In genomic region chr6:4815584-4815983, GRCh38 we compare ENCODE assay signal across 7 cellular contexts.
"Had no signal": no experiment of that assay in that cellular context is flagged by ENCODE, and none has a peak within 500 bp of the region (broad histone marks: within the 10 kb centered on the region; RNA-seq: fewer than 3 reads in every experiment).

No MANE protein-coding gene starts in this region.

- H3K9me3 ChIP-seq: HAP-1 had no signal

- H2AFZ ChIP-seq: GM23248 had no signal

- DNase-seq: GM23248, GOT3, H7, KG1 had no signal

- ATAC-seq: HCT116 had no signal

- H3K9ac ChIP-seq: GM23248 had no signal

- H3K36me3 ChIP-seq: HAP-1 had no signal

- H3K4me3 ChIP-seq: GM23248, HAP-1 had no signal

- H3K27ac ChIP-seq: GM23248, HL-60 had no signal

- H3K4me1 ChIP-seq: HAP-1 had no signal
